8 cellular contexts compared by ENCODE assay signal in genomic region chr7:150451833-150452431, GRCh38. TPM values are rescaled to one million over a fixed set of nuclear protein-coding genes. Genes with fewer than 3 reads are reported as not detected.
DNase-seq lines count a peak whose midpoint lies in the region; TF ChIP-seq lines count a peak whose summit lies in the region.

No MANE protein-coding gene starts in this region.

- H3K79me1 ChIP-seq in mesenchymal stem cell (replicated peaks; ENCODE audit: low read length, poor library complexity, severe bottlenecking) = no peaks in the 10 kb centered on the region

- H2AFZ ChIP-seq in mesenchymal stem cell (ENCODE audit: low read depth, low read length) = no peak overlapping the region

- H2BK15ac ChIP-seq in mesenchymal stem cell (ENCODE audit: low read depth, poor library complexity, severe bottlenecking) = no peak overlapping the region

- no peak overlapping the region for H2BK120ac ChIP-seq in mesenchymal stem cell (ENCODE audit: low read depth, low read length)

- peaks cover 17% of the 10 kb centered on the region for H3K27me3 Mint-ChIP-seq in MCF 10A (ENCODE audit: insufficient read depth, unreplicated experiment)

- no peak overlapping the region for H3K4ac ChIP-seq in mesenchymal stem cell (ENCODE audit: low read depth in 1 of 2, low read length in 2 of 2)

- no peak overlapping the region for H4K91ac ChIP-seq in mesenchymal stem cell (ENCODE audit: low read length)

- no peak overlapping the region for H2AK5ac ChIP-seq in mesenchymal stem cell (ENCODE audit: low read length, severe bottlenecking)

- TF ChIP-seq EP300 in transverse colon (IDR thresholded peaks at IDR 0.05; ENCODE audit: low read depth) = no peak

- peak overlapping the region; percentile 44 to 61 (median 44) for H3K4me3 ChIP-seq in breast epithelium
- peak overlapping the region in 1 of 2 donors; percentile 47 for H3K4me3 ChIP-seq in muscle layer of colon (ENCODE audit: low read depth in 1 of 2, low read length in 2 of 2)
- H3K4me3 ChIP-seq in transverse colon = peak overlapping the region in 3 of 4 donors; percentile 19 to 47 (median 26)
- H3K4me3 ChIP-seq in mesenchymal stem cell (ENCODE audit: insufficient read depth in 1 of 2, low read depth in 1 of 2, low read length in 2 of 2) = no peak overlapping the region

- POLR2A ChIA-PET in MCF 10A (lab: Yijun Ruan, JAX) = no interaction called here

- in situ Hi-C loops in transverse colon (cut with MboI; ENCODE audit: low pct_ligation_motif_present in 1 of 4, low pct_unique_long_range_greater_than_20kb in 1 of 4, low sequenced_read_pairs in 3 of 4) = loop anchor here in 2 of 4 donors (10.0 to 25.0 kb wide), 2 partner anchors 285 to 293 kb away; partner anchors contain the start of gene GIMAP5 (in 1 of the 2)

- DNase-seq in breast epithelium (ENCODE audit: low spot score in 2 of 2) = no peak
- DNase-seq in MCF 10A (ENCODE audit: unreplicated experiment) = no peak
- DNase-seq in transverse colon = no peak
- DNase-seq in effector CD8-positive, alpha-beta T cell (lab: John Stamatoyannopoulos, UW) = no peak
- DNase-seq in middle frontal gyrus (ENCODE audit: extremely low spot score, low spot score) = no peak
- no peak for DNase-seq in mesenchymal stem cell

- no peak overlapping the region for H3K9ac ChIP-seq in muscle layer of colon (ENCODE audit: low read length)
- H3K9ac ChIP-seq in mesenchymal stem cell (ENCODE audit: low read length) = no peak overlapping the region

- H3K36me3 Mint-ChIP-seq in MCF 10A (ENCODE audit: insufficient read depth, unreplicated experiment) = no peaks in the 10 kb centered on the region

- H3K36me3 ChIP-seq in breast epithelium (no peaks in the 10 kb centered on the region), muscle layer of colon (ENCODE audit: insufficient read depth, low read length) (no peaks in the 10 kb centered on the region), transverse colon (no peaks in the 10 kb centered on the region), mesenchymal stem cell (ENCODE audit: control insufficient read depth in 1 of 2, insufficient read depth in 2 of 2, low read depth in 1 of 2, low read length in 2 of 2) (no peaks in the 10 kb centered on the region)

- H3K4me1 Mint-ChIP-seq in MCF 10A (ENCODE audit: insufficient read depth, unreplicated experiment) = no peaks in the 10 kb centered on the region

- no peaks in the 10 kb centered on the region for H3K27me3 ChIP-seq in breast epithelium
- peaks cover 0 to 16% of the 10 kb centered on the region in 2 donors for H3K27me3 ChIP-seq in muscle layer of colon (ENCODE audit: control insufficient read depth in 1 of 2, insufficient read depth in 2 of 2, low read length in 2 of 2)
- H3K27me3 ChIP-seq in transverse colon = no peaks in the 10 kb centered on the region
- peaks cover 26 to 39% of the 10 kb centered on the region in 2 experiments for H3K27me3 ChIP-seq in mesenchymal stem cell (ENCODE audit: control insufficient read depth in 1 of 2, insufficient read depth in 1 of 2, low read length in 2 of 2)

- CTCF ChIA-PET in MCF 10A (lab: Yijun Ruan, JAX) = interaction anchor here (0.6 to 1.8 kb wide), 4 partner anchors 15 to 305 kb away, joined by 3 to 5 read pairs (median 3); no protein-coding TSS in a partner anchor

- H3K4me3 Mint-ChIP-seq in MCF 10A (ENCODE audit: unreplicated experiment) = no peak overlapping the region

- H3K9me3 ChIP-seq in breast epithelium = peaks cover 0 to 6% of the 10 kb centered on the region in 2 donors
- no peaks in the 10 kb centered on the region for H3K9me3 ChIP-seq in muscle layer of colon (ENCODE audit: low read length)
- H3K9me3 ChIP-seq in transverse colon = no peaks in the 10 kb centered on the region
- no peaks in the 10 kb centered on the region for H3K9me3 ChIP-seq in mesenchymal stem cell (ENCODE audit: control insufficient read depth, low read length)

- no peak overlapping the region for H2BK5ac ChIP-seq in mesenchymal stem cell (ENCODE audit: low read depth, low read length, poor library complexity, severe bottlenecking)

- no peak overlapping the region for H3K14ac ChIP-seq in mesenchymal stem cell (ENCODE audit: low read length in 2 of 2)

- no peak overlapping the region for H3K27ac Mint-ChIP-seq in MCF 10A (ENCODE audit: low read depth, unreplicated experiment)

- H3K23ac ChIP-seq in mesenchymal stem cell (ENCODE audit: low read length in 2 of 2) = no peak overlapping the region

- no peak for TF ChIP-seq POLR2A in breast epithelium (IDR thresholded peaks at IDR 0.05)
- no peak for TF ChIP-seq POLR2A in transverse colon (IDR thresholded peaks at IDR 0.05)

- H3K9me3 Mint-ChIP-seq in MCF 10A (ENCODE audit: unreplicated experiment) = peaks cover 7% of the 10 kb centered on the region

- no peak overlapping the region for H2BK12ac ChIP-seq in mesenchymal stem cell (ENCODE audit: low read length in 2 of 2)

- no peak overlapping the region for H3K18ac ChIP-seq in mesenchymal stem cell (ENCODE audit: low read depth in 1 of 2, low read length in 2 of 2)

- no peak overlapping the region for H3K4me2 ChIP-seq in mesenchymal stem cell (ENCODE audit: low read length, poor library complexity, severe bottlenecking)

- H4K8ac ChIP-seq in mesenchymal stem cell (ENCODE audit: low read length) = no peak overlapping the region

- H3K27ac ChIP-seq in breast epithelium (peak overlapping the region in 1 of 2 donors; percentile 78), adipose tissue (ENCODE audit: low read depth, low read length) (peak overlapping the region; percentile 58), muscle layer of colon (ENCODE audit: low read depth, low read length) (peak overlapping the region; percentile 52), transverse colon (peak overlapping the region; percentile 70 to 83 (median 74)), mesenchymal stem cell (ENCODE audit: low read length, poor library complexity, severe bottlenecking) (no peak overlapping the region)

- WGBS in adipose tissue, 3 donors = 34 to 58% (median 37%) methylated on average over 8 of the region's 8 CpGs
- WGBS in transverse colon (ENCODE audit: low coverage in 1 of 2), 2 donors = 56 to 61% methylated on average over 2 to 8 of the region's 8 CpGs
- 76% methylated on average over 8 of the region's 8 CpGs for WGBS in mesenchymal stem cell

- no TSS peak for BruUV-seq in MCF 10A (replicated peaks; lab: Mats Ljungman, UMichigan)

- TF ChIP-seq CTCF in breast epithelium (IDR thresholded peaks at IDR 0.05) = no peak
- no peak for TF ChIP-seq CTCF in MCF 10A (IDR thresholded peaks at IDR 0.05; ENCODE audit: unreplicated experiment)
- TF ChIP-seq CTCF in transverse colon (IDR thresholded peaks at IDR 0.05) = no peak

- H3K4me1 ChIP-seq in breast epithelium (no peaks in the 10 kb centered on the region), muscle layer of colon (ENCODE audit: insufficient read depth, low read length) (peaks cover 10% of the 10 kb centered on the region), transverse colon (peaks cover 0 to 15% (median 5%) of the 10 kb centered on the region in 4 donors), mesenchymal stem cell (ENCODE audit: control insufficient read depth, insufficient read depth, low read depth, low read length) (no peaks in the 10 kb centered on the region)

- intact Hi-C loops in breast epithelium (cut with DNase I; ENCODE audit: low total_unique reads) = no loop called here
- intact Hi-C loops in MCF 10A (cut with micrococcal nuclease) = no loop called here
- intact Hi-C loops in transverse colon (cut with DNase I; ENCODE audit: low total_unique reads) = no loop called here

RNA-seq across cellular contexts. Expression of gene GIMAP8, which starts 1.5 kb away (rescaled TPM):
- total RNA-seq in breast epithelium (10 to 100 TPM in 2 of 3 donors, 1 to 10 TPM in 1; 7.2 to 11.5 (median 10.4) TPM), MCF 10A (2022) (not detected in 2 replicates), transverse colon (1 to 10 TPM; 1.5 to 4.3 (median 2.9) TPM)
- 10 to 100 TPM in 2 of 3 donors, 1 to 10 TPM in 1; 3.6 to 12.7 (median 12.1) TPM for polyA plus RNA-seq in adipose tissue
- not detected for polyA plus RNA-seq in mesenchymal stem cell (2013, experiment 1 of 2)
- not detected for polyA plus RNA-seq in mesenchymal stem cell (2013, experiment 2 of 2)

Comparison
In these comparisons a context has a peak if more than half of its experiments do, and no peak if none do; other contexts are left out.
1. H3K4me3 ChIP-seq: peak in breast epithelium (3 of 3) and transverse colon (3 of 4); none in mesenchymal stem cell (0 of 2).